In genomic region chr12:77049767-77050353, GRCh38 we compare ENCODE assay signal across 8 cellular contexts. TPM values are rescaled to one million over a fixed set of nuclear protein-coding genes. Genes with fewer than 3 reads are reported as not detected.
A peak's percentile ranks its signal among the peaks of the same experiment; 100 is the strongest.
DNase-seq lines count a peak whose midpoint lies in the region; ATAC-seq and TF ChIP-seq lines count a peak whose summit lies in the region.

No MANE protein-coding gene starts in this region.

- 23 to 34% (median 27%) methylated on average over 4 of the region's 4 CpGs for WGBS in psoas muscle, 3 donors

- no peaks in the 10 kb centered on the region for H3K27me3 Mint-ChIP-seq in CD4-positive, alpha-beta memory T cell

- TF ChIP-seq CTCF in fibroblast of the aortic adventitia (IDR thresholded peaks at IDR 0.05; ENCODE audit: insufficient read depth, low read length) (peak; percentile 79), psoas muscle (IDR thresholded peaks at IDR 0.05) (peak; percentile 68)

- no peak overlapping the region for H3K4me3 Mint-ChIP-seq in CD4-positive, alpha-beta memory T cell

- no peaks in the 10 kb centered on the region for H3K9me3 ChIP-seq in CD4-positive, alpha-beta memory T cell (ENCODE audit: control insufficient read depth in 1 of 2, low read length in 2 of 2)
- H3K9me3 ChIP-seq in psoas muscle = no peaks in the 10 kb centered on the region

- H3K4me1 ChIP-seq in CD4-positive, alpha-beta memory T cell (ENCODE audit: insufficient read depth, low read length) = no peaks in the 10 kb centered on the region
- no peaks in the 10 kb centered on the region for H3K4me1 ChIP-seq in psoas muscle

- POLR2A ChIA-PET in CD4-positive, alpha-beta memory T cell (lab: Charles Lee; ENCODE audit: partially characterized antibody) = no interaction called here

- CTCF ChIA-PET in CD4-positive, alpha-beta memory T cell (lab: Charles Lee; ENCODE audit: partially characterized antibody) = interaction anchor here (0.7 to 4.7 kb wide), 14 partner anchors 9 to 576 kb away, joined by 3 to 40 read pairs (median 3); partner anchors contain the start of gene E2F7

- H3K36me3 ChIP-seq in CD4-positive, alpha-beta memory T cell (ENCODE audit: insufficient read depth, low read length) = no peaks in the 10 kb centered on the region
- no peaks in the 10 kb centered on the region for H3K36me3 ChIP-seq in psoas muscle (ENCODE audit: insufficient read depth in 1 of 2, low read depth in 1 of 2)

- intact Hi-C loops in CD4-positive, alpha-beta memory T cell (cut with micrococcal nuclease) = no loop called here
- intact Hi-C loops in psoas muscle (cut with DNase I) = no loop called here

- ATAC-seq in GM18867 (IDR thresholded peaks at IDR 0.05; ENCODE audit: unreplicated experiment) = peak; percentile 98
- peak; percentile 99 for ATAC-seq in HG02973 (IDR thresholded peaks at IDR 0.05; ENCODE audit: unreplicated experiment)
- peak in 2 of 4 donors; percentile 50 to 56 for ATAC-seq in psoas muscle

- no peaks in the 10 kb centered on the region for H3K9me3 Mint-ChIP-seq in CD4-positive, alpha-beta memory T cell

- H3K4me1 Mint-ChIP-seq in CD4-positive, alpha-beta memory T cell = peaks cover 0 to 8% (median 4%) of the 10 kb centered on the region in 4 donors

- no peak overlapping the region for H3K4me3 ChIP-seq in CD4-positive, alpha-beta memory T cell (ENCODE audit: low read length in 2 of 2)
- H3K4me3 ChIP-seq in fibroblast of the aortic adventitia (ENCODE audit: low read depth, low read length) (no peak overlapping the region), psoas muscle (no peak overlapping the region)

- H3K27me3 ChIP-seq in CD4-positive, alpha-beta memory T cell (ENCODE audit: insufficient read depth, low read length) = no peaks in the 10 kb centered on the region
- H3K27me3 ChIP-seq in psoas muscle (ENCODE audit: insufficient read depth in 3 of 3, low read length in 2 of 3) = no peaks in the 10 kb centered on the region

- peak in 4 of 5 donors; percentile 41 to 49 (median 43) for DNase-seq in CD4-positive, alpha-beta memory T cell
- DNase-seq in NCI-H146 treated with DMSO at 0.1 percent for 48 hours (lab: John Stamatoyannopoulos, UW; ENCODE audit: unreplicated experiment) (peak; percentile 69), SKM-1 (lab: John Stamatoyannopoulos, UW; ENCODE audit: unreplicated experiment) (peak; percentile 14), fibroblast of the aortic adventitia (ENCODE audit: low read depth) (peak; percentile 81), psoas muscle (no peak)
- no peak for DNase-seq in stimulated activated CD8-positive, alpha-beta memory T cell treated with anti-CD3 and anti-CD28 coated beads, Interleukin-4, amount 100 ng/mL, for 48 hours

- H3K36me3 Mint-ChIP-seq in CD4-positive, alpha-beta memory T cell = no peaks in the 10 kb centered on the region

- no peak overlapping the region for H3K27ac Mint-ChIP-seq in CD4-positive, alpha-beta memory T cell

- no peak overlapping the region for H3K27ac ChIP-seq in CD4-positive, alpha-beta memory T cell (ENCODE audit: low read depth, low read length)
- no peak overlapping the region for H3K27ac ChIP-seq in psoas muscle

RNA-seq across cellular contexts. Expression of gene E2F7, which starts 15.5 kb away (rescaled TPM):
- total RNA-seq in CD4-positive, alpha-beta memory T cell = under 1 TPM; 0.17 to 0.26 TPM
- not detected for polyA plus RNA-seq in CD4-positive, alpha-beta memory T cell
- total RNA-seq in fibroblast of the aortic adventitia (ENCODE audit: low replicate concordance) (2.3 and 23.4 TPM in 2 replicates), psoas muscle (under 1 TPM in 2 of 4 donors, not detected in 2; 0.14 to 0.76 TPM)
- polyA plus RNA-seq in psoas muscle = under 1 TPM in 2 of 3 donors, not detected in 1; 0.03 to 0.04 TPM

Comparison
In these comparisons a context has a peak if more than half of its experiments do, and no peak if none do; other contexts are left out.
1. DNase-seq: peak in CD4-positive, alpha-beta memory T cell (4 of 5), NCI-H146 treated with DMSO at 0.1 percent for 48 hours (single experiment), SKM-1 (single experiment) and fibroblast of the aortic adventitia (single experiment); none in psoas muscle (0 of 2) and stimulated activated CD8-positive, alpha-beta memory T cell treated with anti-CD3 and anti-CD28 coated beads, Interleukin-4, amount 100 ng/mL, for 48 hours (single experiment).